Comparison of ENCODE assay signal across 1 cellular context in genomic region chr16:87535855-87536794, GRCh38.
TF ChIP-seq lines count a peak whose summit lies in the region.

No MANE protein-coding gene starts in this region.

TF ChIP-seq in WTC11, 78 proteins besides CTCF, POLR2A, EP300 and RAD21 (continued from another document):
- TF ChIP-seq PREB (CRISPR knock-in tag; IDR thresholded peaks at IDR 0.05; ENCODE audit: borderline replicate concordance) (no peak), ZMAT4 (CRISPR knock-in tag; IDR thresholded peaks at IDR 0.05) (no peak), TEAD1 (CRISPR knock-in tag; IDR thresholded peaks at IDR 0.05) (no peak), HMGXB4 (CRISPR knock-in tag; IDR thresholded peaks at IDR 0.05) (no peak), ZNF263 (CRISPR knock-in tag; IDR thresholded peaks at IDR 0.05; ENCODE audit: low read depth) (no peak), GRHL2 (CRISPR knock-in tag; IDR thresholded peaks at IDR 0.05; ENCODE audit: insufficient replicate concordance, severe bottlenecking) (no peak), ZNF219 (CRISPR knock-in tag; IDR thresholded peaks at IDR 0.05; ENCODE audit: borderline replicate concordance) (no peak), TCF7 (CRISPR knock-in tag; IDR thresholded peaks at IDR 0.05; ENCODE audit: low read depth) (no peak)
- TF ChIP-seq, protein P1, sequence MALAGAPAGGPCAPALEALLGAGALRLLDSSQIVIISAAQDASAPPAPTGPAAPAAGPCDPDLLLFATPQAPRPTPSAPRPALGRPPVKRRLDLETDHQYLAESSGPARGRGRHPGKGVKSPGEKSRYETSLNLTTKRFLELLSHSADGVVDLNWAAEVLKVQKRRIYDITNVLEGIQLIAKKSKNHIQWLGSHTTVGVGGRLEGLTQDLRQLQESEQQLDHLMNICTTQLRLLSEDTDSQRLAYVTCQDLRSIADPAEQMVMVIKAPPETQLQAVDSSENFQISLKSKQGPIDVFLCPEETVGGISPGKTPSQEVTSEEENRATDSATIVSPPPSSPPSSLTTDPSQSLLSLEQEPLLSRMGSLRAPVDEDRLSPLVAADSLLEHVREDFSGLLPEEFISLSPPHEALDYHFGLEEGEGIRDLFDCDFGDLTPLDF (CRISPR knock-in tag; IDR thresholded peaks at IDR 0.05), result no peak
- TF ChIP-seq, protein P2, sequence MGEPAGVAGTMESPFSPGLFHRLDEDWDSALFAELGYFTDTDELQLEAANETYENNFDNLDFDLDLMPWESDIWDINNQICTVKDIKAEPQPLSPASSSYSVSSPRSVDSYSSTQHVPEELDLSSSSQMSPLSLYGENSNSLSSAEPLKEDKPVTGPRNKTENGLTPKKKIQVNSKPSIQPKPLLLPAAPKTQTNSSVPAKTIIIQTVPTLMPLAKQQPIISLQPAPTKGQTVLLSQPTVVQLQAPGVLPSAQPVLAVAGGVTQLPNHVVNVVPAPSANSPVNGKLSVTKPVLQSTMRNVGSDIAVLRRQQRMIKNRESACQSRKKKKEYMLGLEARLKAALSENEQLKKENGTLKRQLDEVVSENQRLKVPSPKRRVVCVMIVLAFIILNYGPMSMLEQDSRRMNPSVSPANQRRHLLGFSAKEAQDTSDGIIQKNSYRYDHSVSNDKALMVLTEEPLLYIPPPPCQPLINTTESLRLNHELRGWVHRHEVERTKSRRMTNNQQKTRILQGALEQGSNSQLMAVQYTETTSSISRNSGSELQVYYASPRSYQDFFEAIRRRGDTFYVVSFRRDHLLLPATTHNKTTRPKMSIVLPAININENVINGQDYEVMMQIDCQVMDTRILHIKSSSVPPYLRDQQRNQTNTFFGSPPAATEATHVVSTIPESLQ (CRISPR knock-in tag; IDR thresholded peaks at IDR 0.05), result no peak
TF ChIP-seq in WTC11: peak in this region for 0.
